ENCODE assay signal across 21 cellular contexts in genomic region chr4:126915999-126916625, GRCh38.
A peak's percentile ranks its signal among the peaks of the same experiment; 100 is the strongest.
DNase-seq lines count a peak whose midpoint lies in the region; TF ChIP-seq lines count a peak whose summit lies in the region.
"Had no signal": no experiment of that assay in that cellular context is flagged by ENCODE, and none has a peak within 500 bp of the region (broad histone marks: within the 10 kb centered on the region; RNA-seq: fewer than 3 reads in every experiment).

No MANE protein-coding gene starts in this region.

- H3K36me3 Mint-ChIP-seq in nephron (ENCODE audit: low read depth), result no peaks in the 10 kb centered on the region
- H3K36me3 Mint-ChIP-seq: activated naive CD8-positive, alpha-beta T cell had no signal

- peak overlapping the region in 2 of 3 experiments; percentile 89 to 94 for H3K27ac Mint-ChIP-seq in nephron
- H3K27ac Mint-ChIP-seq: activated CD4-positive, alpha-beta memory T cell treated with anti-CD3 and anti-CD28 coated beads, Interleukin-2, amount 10 ng/mL, durations not matched to agents 7 days and 5 days; activated naive CD8-positive, alpha-beta T cell; activated T-cell treated with anti-CD3 and anti-CD28 coated beads, Interleukin-2, amount 50 U/mL, for 72 hours; effector memory CD8-positive, alpha-beta T cell; natural killer cell had no signal

- peak overlapping the region; percentile 64 for H3K4me3 ChIP-seq in ACC112 (ENCODE audit: low read depth, low read length)
- H3K4me3 ChIP-seq in coronary artery, result peak overlapping the region; percentile 35
- H3K4me3 ChIP-seq: A549, lung, psoas muscle, SJSA1 had no signal

- no peaks in the 10 kb centered on the region for H3K27me3 Mint-ChIP-seq in nephron (ENCODE audit: low read depth)
- H3K27me3 Mint-ChIP-seq: activated CD4-positive, alpha-beta memory T cell treated with anti-CD3 and anti-CD28 coated beads, Interleukin-2, amount 10 ng/mL, durations not matched to agents 7 days and 5 days; activated naive CD8-positive, alpha-beta T cell; effector memory CD8-positive, alpha-beta T cell had no signal

- H3K27me3 ChIP-seq in ACC112 (ENCODE audit: insufficient read depth, low read length), result no peaks in the 10 kb centered on the region
- H3K27me3 ChIP-seq: gastroesophageal sphincter, SJSA1 had no signal

- H3K4me3 Mint-ChIP-seq in nephron, result peak overlapping the region in 1 of 3 experiments; percentile 54
- H3K4me3 Mint-ChIP-seq: activated CD4-positive, alpha-beta memory T cell treated with anti-CD3 and anti-CD28 coated beads, Interleukin-2, amount 10 ng/mL, durations not matched to agents 7 days and 5 days; activated naive CD8-positive, alpha-beta T cell; activated T-cell treated with anti-CD3 and anti-CD28 coated beads, Interleukin-2, amount 50 U/mL, for 72 hours; effector memory CD8-positive, alpha-beta T cell; natural killer cell had no signal

- no peaks in the 10 kb centered on the region for H3K36me3 ChIP-seq in ACC112 (ENCODE audit: insufficient read depth, low read length)
- H3K36me3 ChIP-seq: gastroesophageal sphincter, SJSA1 had no signal

- DNase-seq in OCI-M1 (lab: John Stamatoyannopoulos, UW) (peak; percentile 65), coronary artery (ENCODE audit: low spot score) (no peak), SHP77 treated with DMSO at 0.1 percent for 48 hours (lab: John Stamatoyannopoulos, UW) (no peak), NCI-H524 (lab: John Stamatoyannopoulos, UW) (no peak), DMS53 (lab: John Stamatoyannopoulos, UW) (no peak), dedifferentiated amniotic fluid mesenchymal stem cell (ENCODE audit: extremely low spot score) (no peak)
- DNase-seq: activated CD4-positive, alpha-beta memory T cell treated with anti-CD3 and anti-CD28 coated beads, Interleukin-2, amount 10 ng/mL, durations not matched to agents 7 days and 5 days; activated T-cell treated with anti-CD3 and anti-CD28 coated beads, Interleukin-2, amount 50 U/mL, for 72 hours; effector memory CD8-positive, alpha-beta T cell; Karpas-422; natural killer cell; NCI-H1417 treated with DMSO at 0.1 percent for 48 hours; psoas muscle; stimulated activated naive CD4-positive, alpha-beta T cell had no signal

- H3K4me1 ChIP-seq in ACC112 (ENCODE audit: control insufficient read depth, insufficient read depth, low read length, unreplicated experiment), result peaks cover 16% of the 10 kb centered on the region
- H3K4me1 ChIP-seq: A549, psoas muscle had no signal

- peak overlapping the region; percentile 63 for H2AFZ ChIP-seq in ACC112 (ENCODE audit: low read length, unreplicated experiment)

- H3K4me1 Mint-ChIP-seq in nephron, result peaks cover 29% of the 10 kb centered on the region
- H3K4me1 Mint-ChIP-seq: activated CD4-positive, alpha-beta memory T cell treated with anti-CD3 and anti-CD28 coated beads, Interleukin-2, amount 10 ng/mL, durations not matched to agents 7 days and 5 days; natural killer cell had no signal

- TF ChIP-seq CTCF in coronary artery (IDR thresholded peaks at IDR 0.05) (no peak), nephron (IDR thresholded peaks at IDR 0.05; ENCODE audit: unreplicated experiment in 3 of 3) (no peak)

- no peaks in the 10 kb centered on the region for H3K79me2 ChIP-seq in ACC112 (ENCODE audit: control insufficient read depth, insufficient read depth, low read length, unreplicated experiment)

- H3K9me3 Mint-ChIP-seq in nephron, result peaks cover 13% of the 10 kb centered on the region

- H3K27ac ChIP-seq in ACC112 (ENCODE audit: low read depth, low read length), result peak overlapping the region; percentile 19
- no peak overlapping the region for H3K27ac ChIP-seq in coronary artery
- H3K27ac ChIP-seq: A549, psoas muscle, SJSA1 had no signal
